28 cellular contexts compared by ENCODE assay signal in the genomic region with DNA sequence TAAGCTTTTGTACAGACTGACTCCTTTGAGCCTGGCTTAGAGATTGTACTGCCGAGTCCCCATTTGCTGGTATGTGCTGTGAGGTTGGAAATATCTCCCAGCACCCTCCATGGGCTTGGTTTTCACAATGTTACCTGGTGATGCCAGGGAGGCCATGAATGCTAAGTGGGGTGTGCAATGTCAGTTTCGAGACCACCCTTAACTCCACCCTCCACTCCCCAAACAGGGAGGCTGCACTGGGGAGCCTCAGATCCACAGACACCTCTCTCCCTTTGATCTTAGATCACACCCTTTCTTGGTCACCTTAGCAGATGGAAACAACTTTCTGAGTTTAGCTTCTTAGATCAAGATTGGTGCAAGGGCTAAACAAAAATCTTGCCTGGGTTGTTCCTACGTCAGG. TPM values are rescaled to one million over a fixed set of nuclear protein-coding genes. Genes with fewer than 3 reads are reported as not detected.
DNase-seq lines count a peak whose midpoint lies in the region; ATAC-seq and TF ChIP-seq lines count a peak whose summit lies in the region.
"Had no signal": no experiment of that assay in that cellular context is flagged by ENCODE, and none has a peak within 500 bp of the region (broad histone marks: within the 10 kb centered on the region; RNA-seq: fewer than 3 reads in every experiment).

No MANE protein-coding gene starts in this region.

- no peak overlapping the region for H3K4me3 Mint-ChIP-seq in activated naive CD8-positive, alpha-beta T cell treated with anti-CD3 and anti-CD28 coated beads for 36 hours
- no peak overlapping the region for H3K4me3 Mint-ChIP-seq in activated naive CD8-positive, alpha-beta T cell treated with anti-CD3 and anti-CD28 coated beads, Interleukin-2, amount 50 U/mL, for 24 hours
- no peak overlapping the region for H3K4me3 Mint-ChIP-seq in activated CD8-positive, alpha-beta T cell treated with anti-CD3 and anti-CD28 coated beads, Interleukin-2, amount 10 ng/mL, durations not matched to agents 7 days and 5 days

- no peak overlapping the region for H3K27ac ChIP-seq in Peyer's patch
- H3K27ac ChIP-seq in ovary = no peak overlapping the region
- H3K27ac ChIP-seq: ascending aorta, C4-2B, cardiac muscle cell, gastroesophageal sphincter, prostate gland, sigmoid colon, testis, VCaP had no signal

- CTCF ChIA-PET in activated CD8-positive, alpha-beta T cell treated with anti-CD3 and anti-CD28 coated beads, Interleukin-2, amount 10 ng/mL, durations not matched to agents 7 days and 5 days (lab: Charles Lee) = interaction anchor here (0.6 to 3.2 kb wide), 24 partner anchors 12 to 646 kb away, joined by 3 to 34 read pairs (median 4); partner anchors contain the start of gene PIK3R6

- H3K4me1 Mint-ChIP-seq in activated naive CD8-positive, alpha-beta T cell treated with anti-CD3 and anti-CD28 coated beads for 36 hours = peaks cover 78% of the 10 kb centered on the region
- H3K4me1 Mint-ChIP-seq in activated naive CD8-positive, alpha-beta T cell treated with anti-CD3 and anti-CD28 coated beads, Interleukin-2, amount 50 U/mL, for 24 hours = peaks cover 79% of the 10 kb centered on the region
- H3K4me1 Mint-ChIP-seq in activated CD8-positive, alpha-beta T cell treated with anti-CD3 and anti-CD28 coated beads, Interleukin-2, amount 10 ng/mL, durations not matched to agents 7 days and 5 days (ENCODE audit: low read depth) = peaks cover 83% of the 10 kb centered on the region

- 60 to 62% (median 62%) methylated on average over 3 of the region's 3 CpGs for WGBS in ovary, 3 donors

- peaks cover 47% of the 10 kb centered on the region for H3K36me3 Mint-ChIP-seq in activated naive CD8-positive, alpha-beta T cell treated with anti-CD3 and anti-CD28 coated beads for 36 hours
- H3K36me3 Mint-ChIP-seq in activated naive CD8-positive, alpha-beta T cell treated with anti-CD3 and anti-CD28 coated beads, Interleukin-2, amount 50 U/mL, for 24 hours (ENCODE audit: low read depth) = peaks cover 50% of the 10 kb centered on the region
- peaks cover 80% of the 10 kb centered on the region for H3K36me3 Mint-ChIP-seq in activated CD8-positive, alpha-beta T cell treated with anti-CD3 and anti-CD28 coated beads, Interleukin-2, amount 10 ng/mL, durations not matched to agents 7 days and 5 days (ENCODE audit: low read depth)

- ATAC-seq in activated naive CD8-positive, alpha-beta T cell treated with anti-CD3 and anti-CD28 coated beads, Interleukin-2, amount 50 U/mL, for 24 hours = no peak
- no peak for ATAC-seq in activated CD8-positive, alpha-beta T cell treated with anti-CD3 and anti-CD28 coated beads, Interleukin-2, amount 10 ng/mL, durations not matched to agents 7 days and 5 days
- ATAC-seq in left lobe of liver (no peak), GM21786 (IDR thresholded peaks at IDR 0.05; ENCODE audit: unreplicated experiment) (no peak)
- ATAC-seq: activated naive CD4-positive, alpha-beta T cell treated with anti-CD3 and anti-CD28 coated beads, Interleukin-2, amount 50 U/mL, for 72 hours; gastroesophageal sphincter; HCT116; K562; left colon; stimulated activated naive CD8-positive, alpha-beta T cell treated with anti-CD3 and anti-CD28 coated beads, Interleukin-15, Interleukin-2, amounts not matched to agents 100 U/mL and 50 U/mL, for 24 hours had no signal

- DNase-seq in activated naive CD8-positive, alpha-beta T cell treated with anti-CD3 and anti-CD28 coated beads for 36 hours = no peak
- DNase-seq in activated naive CD8-positive, alpha-beta T cell treated with anti-CD3 and anti-CD28 coated beads, Interleukin-2, amount 50 U/mL, for 24 hours = no peak
- DNase-seq in activated CD8-positive, alpha-beta T cell treated with anti-CD3 and anti-CD28 coated beads, Interleukin-2, amount 10 ng/mL, durations not matched to agents 7 days and 5 days = no peak
- peak; percentile 15 for DNase-seq in left lobe of liver (ENCODE audit: low spot score)
- DNase-seq in Peyer's patch = no peak
- no peak for DNase-seq in ovary
- DNase-seq: activated T-cell treated with anti-CD3 and anti-CD28 coated beads for 4 hours; hippocampal formation; left colon; MG63; NCI-H1436; NCI-H82; RPMI8226; sigmoid colon; stimulated activated naive CD8-positive, alpha-beta T cell treated with anti-CD3 and anti-CD28 coated beads, Interleukin-15, Interleukin-2, amounts not matched to agents 100 U/mL and 50 U/mL, for 24 hours; testis had no signal

- intact Hi-C loops in ovary (cut with DNase I) = no loop called here

- POLR2A ChIA-PET in activated CD8-positive, alpha-beta T cell treated with anti-CD3 and anti-CD28 coated beads, Interleukin-2, amount 10 ng/mL, durations not matched to agents 7 days and 5 days (lab: Charles Lee) = interaction anchor here (0.6 kb wide), 1 partner anchor 38 kb away, joined by 3 read pairs; no protein-coding TSS in a partner anchor

- H3K9me3 ChIP-seq in Peyer's patch = no peaks in the 10 kb centered on the region
- H3K9me3 ChIP-seq in ovary = no peaks in the 10 kb centered on the region
- H3K9me3 ChIP-seq: ascending aorta, gastroesophageal sphincter, MG63, prostate gland, sigmoid colon, testis had no signal

- no peak for TF ChIP-seq EP300 in ovary (IDR thresholded peaks at IDR 0.05)

- H3K27me3 ChIP-seq in Peyer's patch = no peaks in the 10 kb centered on the region
- H3K27me3 ChIP-seq in ovary = no peaks in the 10 kb centered on the region
- H3K27me3 ChIP-seq: ascending aorta, cardiac muscle cell, MG63, testis had no signal

- TF ChIP-seq CTCF in Peyer's patch (IDR thresholded peaks at IDR 0.05) = no peak
- no peak for TF ChIP-seq CTCF in ovary (IDR thresholded peaks at IDR 0.05)

- peak overlapping the region; percentile 46 for H3K27ac Mint-ChIP-seq in activated naive CD8-positive, alpha-beta T cell treated with anti-CD3 and anti-CD28 coated beads for 36 hours
- H3K27ac Mint-ChIP-seq in activated naive CD8-positive, alpha-beta T cell treated with anti-CD3 and anti-CD28 coated beads, Interleukin-2, amount 50 U/mL, for 24 hours = no peak overlapping the region
- H3K27ac Mint-ChIP-seq in activated CD8-positive, alpha-beta T cell treated with anti-CD3 and anti-CD28 coated beads, Interleukin-2, amount 10 ng/mL, durations not matched to agents 7 days and 5 days = peak overlapping the region; percentile 96

- H3K36me3 ChIP-seq in Peyer's patch = no peaks in the 10 kb centered on the region
- H3K36me3 ChIP-seq in ovary = no peaks in the 10 kb centered on the region
- H3K36me3 ChIP-seq: ascending aorta, cardiac muscle cell, gastroesophageal sphincter, MG63, prostate gland, sigmoid colon had no signal

- H3K4me3 ChIP-seq in Peyer's patch = no peak overlapping the region
- H3K4me3 ChIP-seq in ovary = no peak overlapping the region
- H3K4me3 ChIP-seq: ascending aorta, cardiac muscle cell, gastroesophageal sphincter, K562, MG63, prostate gland, sigmoid colon, testis had no signal

- TF ChIP-seq POLR2A in Peyer's patch (IDR thresholded peaks at IDR 0.05) (no peak), ovary (IDR thresholded peaks at IDR 0.05) (no peak)

- H3K4me1 ChIP-seq in Peyer's patch = peaks cover 0 to 21% (median 3%) of the 10 kb centered on the region in 4 donors
- H3K4me1 ChIP-seq in ovary (ENCODE audit: insufficient read depth) = no peaks in the 10 kb centered on the region
- H3K4me1 ChIP-seq: prostate gland had no signal

- no peaks in the 10 kb centered on the region for H3K27me3 Mint-ChIP-seq in activated naive CD8-positive, alpha-beta T cell treated with anti-CD3 and anti-CD28 coated beads for 36 hours
- H3K27me3 Mint-ChIP-seq in activated naive CD8-positive, alpha-beta T cell treated with anti-CD3 and anti-CD28 coated beads, Interleukin-2, amount 50 U/mL, for 24 hours = no peaks in the 10 kb centered on the region
- no peaks in the 10 kb centered on the region for H3K27me3 Mint-ChIP-seq in activated CD8-positive, alpha-beta T cell treated with anti-CD3 and anti-CD28 coated beads, Interleukin-2, amount 10 ng/mL, durations not matched to agents 7 days and 5 days (ENCODE audit: low read depth)

- no peaks in the 10 kb centered on the region for H3K9me3 Mint-ChIP-seq in activated naive CD8-positive, alpha-beta T cell treated with anti-CD3 and anti-CD28 coated beads for 36 hours
- H3K9me3 Mint-ChIP-seq in activated naive CD8-positive, alpha-beta T cell treated with anti-CD3 and anti-CD28 coated beads, Interleukin-2, amount 50 U/mL, for 24 hours = no peaks in the 10 kb centered on the region
- H3K9me3 Mint-ChIP-seq in activated CD8-positive, alpha-beta T cell treated with anti-CD3 and anti-CD28 coated beads, Interleukin-2, amount 10 ng/mL, durations not matched to agents 7 days and 5 days (ENCODE audit: insufficient read depth) = no peaks in the 10 kb centered on the region
- H3K9me3 Mint-ChIP-seq: activated naive CD4-positive, alpha-beta T cell treated with anti-CD3 and anti-CD28 coated beads, Interleukin-2, amount 50 U/mL, for 72 hours had no signal

RNA-seq across cellular contexts. Expression of gene PIK3R6, which starts 28.6 kb away (rescaled TPM):
- total RNA-seq in activated naive CD8-positive, alpha-beta T cell treated with anti-CD3 and anti-CD28 coated beads for 36 hours = 1 to 10 TPM in 1 of 2 experiments, under 1 TPM in 1; 0.88 to 1.0 TPM
- 10 to 100 TPM; 18.3 to 20.7 TPM for total RNA-seq in activated CD8-positive, alpha-beta T cell treated with anti-CD3 and anti-CD28 coated beads, Interleukin-2, amount 10 ng/mL, durations not matched to agents 7 days and 5 days
- total RNA-seq in left lobe of liver (0.18 TPM), Peyer's patch (10 to 100 TPM in 1 of 4 donors, 1 to 10 TPM in 2, under 1 TPM in 1; 0.88 to 14.9 (median 2.8) TPM), ovary (under 1 TPM; 0.12 to 0.92 (median 0.20) TPM)
- polyA plus RNA-seq in ovary = under 1 TPM; 0.25 to 0.93 TPM
- total RNA-seq: cardiac muscle cell, fibroblast of lung, HT1080 had no signal
- polyA plus RNA-seq: K562 had no signal
